8 cellular contexts compared by ENCODE assay signal in genomic region chr20:64077876-64078551, GRCh38. TPM values are rescaled to one million over a fixed set of nuclear protein-coding genes. Genes with fewer than 3 reads are reported as not detected.
DNase-seq lines count a peak whose midpoint lies in the region; ATAC-seq and TF ChIP-seq lines count a peak whose summit lies in the region.

No MANE protein-coding gene starts in this region.

- H3K4me1 ChIP-seq in mucosa of descending colon (ENCODE audit: low read depth) (peaks cover 12% of the 10 kb centered on the region), trophoblast cell (ENCODE audit: control insufficient read depth in 1 of 2, insufficient read depth in 2 of 2, low read length in 2 of 2) (peaks cover 4 to 19% of the 10 kb centered on the region in 2 experiments)

- no peak overlapping the region for H2BK5ac ChIP-seq in trophoblast cell (ENCODE audit: low read depth, low read length, poor library complexity)

- peaks cover 5% of the 10 kb centered on the region for H3K27me3 ChIP-seq in trophoblast cell (ENCODE audit: insufficient read depth, low read length)

- H3K23ac ChIP-seq in trophoblast cell (ENCODE audit: low read length), result no peak overlapping the region

- H3K4me3 Mint-ChIP-seq in activated naive CD4-positive, alpha-beta T cell treated with anti-CD3 and anti-CD28 coated beads for 36 hours, result peak overlapping the region; percentile 87

- no peak overlapping the region for H2BK120ac ChIP-seq in trophoblast cell (ENCODE audit: insufficient read depth, low read length, poor library complexity)

- CTCF ChIA-PET in activated naive CD4-positive, alpha-beta T cell treated with anti-CD3 and anti-CD28 coated beads for 36 hours (lab: Charles Lee), result interaction anchor here (1.0 to 2.2 kb wide), 5 partner anchors 21 to 97 kb away, joined by 3 to 9 read pairs (median 5); partner anchors contain the start of gene PRPF6

- H3K14ac ChIP-seq in trophoblast cell (ENCODE audit: low read length), result no peak overlapping the region

- H3K4me2 ChIP-seq in trophoblast cell (ENCODE audit: low read length), result no peak overlapping the region

- peaks cover 10% of the 10 kb centered on the region for H3K79me2 ChIP-seq in trophoblast cell (ENCODE audit: control insufficient read depth, insufficient read depth, low read length, poor library complexity)

- no peaks in the 10 kb centered on the region for H3K27me3 Mint-ChIP-seq in activated naive CD4-positive, alpha-beta T cell treated with anti-CD3 and anti-CD28 coated beads for 36 hours (ENCODE audit: low read depth)

- H3K79me1 ChIP-seq in trophoblast cell (ENCODE audit: low read length), result peaks cover 11% of the 10 kb centered on the region

- H3K9me3 Mint-ChIP-seq in activated naive CD4-positive, alpha-beta T cell treated with anti-CD3 and anti-CD28 coated beads for 36 hours, result no peaks in the 10 kb centered on the region

- no peak overlapping the region for H3K9ac ChIP-seq in trophoblast cell (ENCODE audit: low read length)

- H4K8ac ChIP-seq in trophoblast cell (ENCODE audit: low read depth, low read length), result no peak overlapping the region

- DNase-seq in GF-D8 (lab: John Stamatoyannopoulos, UW), result peak; percentile 79
- DNase-seq in NOMO-1 treated with DMSO at 0.1 percent for 48 hours (lab: John Stamatoyannopoulos, UW; ENCODE audit: unreplicated experiment), result peak; percentile 62
- DNase-seq in activated naive CD4-positive, alpha-beta T cell treated with anti-CD3 and anti-CD28 coated beads for 36 hours, result peak; percentile 76
- DNase-seq in mucosa of descending colon, result peak in 2 of 3 donors; percentile 54 to 86
- DNase-seq in SW 1271 (lab: John Stamatoyannopoulos, UW), result no peak
- DNase-seq in inferior parietal cortex (ENCODE audit: extremely low spot score), result no peak
- DNase-seq in trophoblast cell, result no peak
- DNase-seq in NCI-H128 (lab: John Stamatoyannopoulos, UW; ENCODE audit: unreplicated experiment), result no peak

- H2AFZ ChIP-seq in trophoblast cell (ENCODE audit: insufficient read depth, low read length, poor library complexity), result no peak overlapping the region

- H3K27ac ChIP-seq in trophoblast cell (ENCODE audit: low read depth, low read length), result no peak overlapping the region

- H3K36me3 Mint-ChIP-seq in activated naive CD4-positive, alpha-beta T cell treated with anti-CD3 and anti-CD28 coated beads for 36 hours (ENCODE audit: low read depth), result peaks cover 2% of the 10 kb centered on the region

- H3K18ac ChIP-seq in trophoblast cell (ENCODE audit: low read length), result no peak overlapping the region

- peaks cover 32% of the 10 kb centered on the region for H3K4me1 Mint-ChIP-seq in activated naive CD4-positive, alpha-beta T cell treated with anti-CD3 and anti-CD28 coated beads for 36 hours (ENCODE audit: low read depth)

- no peak overlapping the region for H2BK12ac ChIP-seq in trophoblast cell (ENCODE audit: low read length)

- intact Hi-C loops in activated naive CD4-positive, alpha-beta T cell treated with anti-CD3 and anti-CD28 coated beads for 36 hours (cut with micrococcal nuclease), result loop anchor here (1.0 to 5.0 kb wide), 3 partner anchors 15 to 341 kb away; partner anchors contain the start of genes LIME1, PRPF6, SLC2A4RG and TCEA2
- intact Hi-C loops in mucosa of descending colon (cut with DNase I, micrococcal nuclease), result no loop called here

- H4K12ac ChIP-seq in trophoblast cell (ENCODE audit: low read depth, low read length), result no peak overlapping the region

- TF ChIP-seq CTCF in mucosa of descending colon (IDR thresholded peaks at IDR 0.05), result no peak

- WGBS in trophoblast cell (ENCODE audit: extremely low coverage, insufficient coverage, insufficient read length), result no CpG with 5 or more reads among the region's 15 CpGs

- H3K36me3 ChIP-seq in mucosa of descending colon (ENCODE audit: low read depth), result no peaks in the 10 kb centered on the region
- peaks cover 14 to 20% of the 10 kb centered on the region in 2 experiments for H3K36me3 ChIP-seq in trophoblast cell (ENCODE audit: control insufficient read depth in 1 of 2, insufficient read depth in 2 of 2, low read length in 2 of 2)

- no peak overlapping the region for H2AK5ac ChIP-seq in trophoblast cell (ENCODE audit: low read length)

- H3K9me3 ChIP-seq in mucosa of descending colon, result no peaks in the 10 kb centered on the region
- H3K9me3 ChIP-seq in trophoblast cell (ENCODE audit: insufficient read depth, low read depth, low read length), result no peaks in the 10 kb centered on the region

- no peak overlapping the region for H4K91ac ChIP-seq in trophoblast cell (ENCODE audit: low read depth, low read length)

- H3K4ac ChIP-seq in trophoblast cell (ENCODE audit: low read depth, low read length), result no peak overlapping the region

- peak; percentile 58 for ATAC-seq in mucosa of descending colon

- H3K27ac Mint-ChIP-seq in activated naive CD4-positive, alpha-beta T cell treated with anti-CD3 and anti-CD28 coated beads for 36 hours, result peak overlapping the region; percentile 93

- H3K4me3 ChIP-seq in mucosa of descending colon (no peak overlapping the region), trophoblast cell (ENCODE audit: low read depth, low read length) (no peak overlapping the region)

RNA-seq across cellular contexts. Expression of gene RGS19, which starts 1.3 kb away (rescaled TPM):
- 10 to 100 TPM; 20.6 to 23.5 TPM for total RNA-seq in activated naive CD4-positive, alpha-beta T cell treated with anti-CD3 and anti-CD28 coated beads for 36 hours
- 1 to 10 TPM; 4.7 to 6.9 (median 6.5) TPM for total RNA-seq in mucosa of descending colon
- 7.5 and 8.3 TPM in 2 replicates for polyA plus RNA-seq in trophoblast cell (2013)

RNA-seq across cellular contexts. Expression of gene OPRL1, which starts 1.9 kb away (rescaled TPM):
- under 1 TPM; 0.45 to 0.47 TPM for total RNA-seq in activated naive CD4-positive, alpha-beta T cell treated with anti-CD3 and anti-CD28 coated beads for 36 hours
- under 1 TPM; 0.26 to 0.76 (median 0.39) TPM for total RNA-seq in mucosa of descending colon
- polyA plus RNA-seq in trophoblast cell (2013), result 1.1 and 1.4 TPM in 2 replicates

RNA-seq across cellular contexts. Expression of gene LKAAEAR1, which starts 6.2 kb away (rescaled TPM):
- total RNA-seq in activated naive CD4-positive, alpha-beta T cell treated with anti-CD3 and anti-CD28 coated beads for 36 hours, result under 1 TPM; 0.33 to 0.62 TPM
- total RNA-seq in mucosa of descending colon, result not detected
- not detected in 2 replicates for polyA plus RNA-seq in trophoblast cell (2013)

RNA-seq across cellular contexts. Expression of gene TCEA2, which starts 15.0 kb away (rescaled TPM):
- total RNA-seq in activated naive CD4-positive, alpha-beta T cell treated with anti-CD3 and anti-CD28 coated beads for 36 hours, result 10 to 100 TPM; 16.7 to 18.2 TPM
- 10 to 100 TPM in 1 of 3 donors, 1 to 10 TPM in 2; 4.1 to 46.1 (median 9.5) TPM for total RNA-seq in mucosa of descending colon
- 55.8 and 60.4 TPM in 2 replicates for polyA plus RNA-seq in trophoblast cell (2013)

RNA-seq across cellular contexts. Expression of gene SOX18, which starts 28.6 kb away (rescaled TPM):
- total RNA-seq in activated naive CD4-positive, alpha-beta T cell treated with anti-CD3 and anti-CD28 coated beads for 36 hours, result not detected
- 10 to 100 TPM in 2 of 3 donors, 1 to 10 TPM in 1; 4.7 to 20.0 (median 12.6) TPM for total RNA-seq in mucosa of descending colon
- 0.58 and 0.89 TPM in 2 replicates for polyA plus RNA-seq in trophoblast cell (2013)

Comparison
In these comparisons a context has a peak if more than half of its experiments do, and no peak if none do; other contexts are left out.
1. DNase-seq: peak in GF-D8 (single experiment), NOMO-1 treated with DMSO at 0.1 percent for 48 hours (single experiment), activated naive CD4-positive, alpha-beta T cell treated with anti-CD3 and anti-CD28 coated beads for 36 hours (single experiment) and mucosa of descending colon (2 of 3); none in SW 1271 (0 of 2), inferior parietal cortex (single experiment), trophoblast cell (0 of 2) and NCI-H128 (single experiment).